In the genomic region with DNA sequence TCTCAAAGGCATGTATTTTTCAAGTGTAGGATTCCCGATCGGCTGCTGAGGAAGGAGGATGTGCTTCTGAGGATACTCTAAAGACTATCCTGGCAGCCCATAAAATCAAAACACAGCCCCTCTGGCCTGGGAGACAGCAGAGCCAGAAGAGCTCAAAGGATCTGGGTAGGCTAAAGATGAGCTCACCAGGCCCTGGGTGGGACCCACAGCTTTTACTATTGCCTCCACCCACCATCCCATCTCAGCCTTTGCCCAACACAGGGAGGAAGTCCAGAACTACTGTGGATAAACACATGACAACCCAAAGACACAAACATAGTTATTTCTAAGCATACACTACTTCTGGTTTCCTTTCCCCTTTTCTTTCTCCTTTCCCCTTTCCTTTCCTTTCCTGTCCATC, we compare ENCODE assay signal across 12 cellular contexts.
A peak's percentile ranks its signal among the peaks of the same experiment; 100 is the strongest.
DNase-seq lines count a peak whose midpoint lies in the region; ATAC-seq, FAIRE-seq and TF ChIP-seq lines count a peak whose summit lies in the region.
"Had no signal": no experiment of that assay in that cellular context is flagged by ENCODE, and none has a peak within 500 bp of the region (broad histone marks: within the 10 kb centered on the region; RNA-seq: fewer than 3 reads in every experiment).

No MANE protein-coding gene starts in this region.

- no peaks in the 10 kb centered on the region for H3K79me2 ChIP-seq in HepG2 (ENCODE audit: insufficient read depth, low read length)

- no peaks in the 10 kb centered on the region for H3K36me3 ChIP-seq in HEK293 (ENCODE audit: control insufficient read depth in 2 of 2, insufficient read depth in 1 of 2, low read length in 2 of 2)
- H3K36me3 ChIP-seq in colonic mucosa = no peaks in the 10 kb centered on the region
- H3K36me3 ChIP-seq in HepG2 (replicated peaks in 1 of 2; ENCODE audit: control insufficient read depth in 1 of 2, insufficient read depth in 2 of 2, low read length in 2 of 2) = no peaks in the 10 kb centered on the region
- H3K36me3 ChIP-seq in spleen = no peaks in the 10 kb centered on the region
- no peaks in the 10 kb centered on the region; the same call in 1 of the 2 replicates for H3K36me3 ChIP-seq in BE2C

- H3K27me3 ChIP-seq in colonic mucosa (no peaks in the 10 kb centered on the region), HepG2 (ENCODE audit: control insufficient read depth in 1 of 2, insufficient read depth in 2 of 2, low read length in 2 of 2) (no peaks in the 10 kb centered on the region), spleen (replicated peaks in 1 of 7) (no peaks in the 10 kb centered on the region), BE2C (no peaks in the 10 kb centered on the region)

- H2AFZ ChIP-seq in HepG2 (ENCODE audit: low read length) = no peak overlapping the region

- no peak for FAIRE-seq in HepG2 (lab: Jason Lieb, UNC)

- H3K9ac ChIP-seq in colonic mucosa (ENCODE audit: low read depth in 2 of 2, low read length in 2 of 2) = no peak overlapping the region
- no peak overlapping the region for H3K9ac ChIP-seq in HepG2 (ENCODE audit: insufficient read depth, low read depth, low read length)

- DNase-seq in colonic mucosa (peak; percentile 39), HepG2 (ENCODE audit: low spot score) (no peak), spleen (no peak), EL (no peak), BE2C (no peak), NCI-H2029 treated with DMSO at 0.1 percent for 48 hours (lab: John Stamatoyannopoulos, UW) (no peak)
- DNase-seq: activated T-cell treated with anti-CD3 and anti-CD28 coated beads, Interleukin-2, amount 50 U/mL, for 24 hours; CD4-positive, CD25-positive, alpha-beta regulatory T cell; Kasumi-1; NCI-H748 treated with DMSO at 0.1 percent for 48 hours had no signal

- no peak for TF ChIP-seq EP300 in HepG2 (IDR thresholded peaks at IDR 0.05; ENCODE audit: low read depth in 2 of 2, low read length in 2 of 2)
- no peak for TF ChIP-seq EP300 in HepG2 (CRISPR knock-in tag; IDR thresholded peaks at IDR 0.05; ENCODE audit: borderline replicate concordance)

- WGBS in HepG2 (ENCODE audit: low lambda C conversion rate) = 94% methylated on average over 2 of the region's 2 CpGs
- 52 to 78% (median 68%) methylated on average over 2 of the region's 2 CpGs for WGBS in spleen, 5 donors

- TF ChIP-seq CTCF in HEK293 (tag by site-specific recombination; IDR thresholded peaks at IDR 0.05) (no peak), colonic mucosa (IDR thresholded peaks at IDR 0.05) (no peak), HepG2 (CRISPR knock-in tag; IDR thresholded peaks at IDR 0.05) (no peak), spleen (IDR thresholded peaks at IDR 0.05 in 8 of 11, conservative IDR thresholded peaks at IDR 0.05 in 3 of 11) (no peak), BE2C (IDR thresholded peaks at IDR 0.05; ENCODE audit: low read depth, low read length) (no peak)

- intact Hi-C loops in colonic mucosa (cut with DNase I) (no loop called here), HepG2 (cut with micrococcal nuclease; ENCODE audit: unreplicated experiment) (no loop called here), spleen (cut with DNase I; ENCODE audit: low total_unique reads) (no loop called here)

- BruUV-seq in HepG2 (replicated peaks; lab: Mats Ljungman, UMichigan) = no TSS peak

- in situ Hi-C loops in HepG2 (cut with HindIII; ENCODE audit: extremely low pct_ligation_motif_present, low pct_unique_long_range_greater_than_20kb) = no loop called here

- H3K27ac ChIP-seq in HEK293 (ENCODE audit: extremely low read depth, low read depth, low read length) (no peak overlapping the region), colonic mucosa (peak overlapping the region; percentile 61), HepG2 (ENCODE audit: extremely low read length, insufficient read depth, low read length) (no peak overlapping the region), spleen (peak overlapping the region; percentile 51 to 88 (median 78))

- TF ChIP-seq POLR2A in HepG2 (IDR thresholded peaks at IDR 0.05; ENCODE audit: insufficient read depth in 1 of 2, low read depth in 2 of 2, low read length in 2 of 2) (no peak), spleen (IDR thresholded peaks at IDR 0.05) (no peak)

- ATAC-seq in HepG2 (no peak), HG03108 (IDR thresholded peaks at IDR 0.05; ENCODE audit: unreplicated experiment) (no peak)

- peaks cover 15% of the 10 kb centered on the region for H3K4me1 ChIP-seq in HEK293 (ENCODE audit: control insufficient read depth, insufficient read depth, low read length)
- H3K4me1 ChIP-seq in colonic mucosa = no peaks in the 10 kb centered on the region
- peaks cover 54% of the 10 kb centered on the region for H3K4me1 ChIP-seq in HepG2 (ENCODE audit: insufficient read depth, low read length)
- peaks cover 0 to 64% (median 39%) of the 10 kb centered on the region in 6 donors for H3K4me1 ChIP-seq in spleen
- no peaks in the 10 kb centered on the region for H3K4me1 ChIP-seq in BE2C

- H3K4me3 ChIP-seq in HEK293 (ENCODE audit: low read depth, low read length) = no peak overlapping the region
- H3K4me3 ChIP-seq in colonic mucosa = no peak overlapping the region
- no peak overlapping the region for H3K4me3 ChIP-seq in HepG2 (replicated peaks in 1 of 3; ENCODE audit: insufficient read depth in 1 of 3, low read depth in 2 of 3, low read length in 3 of 3)
- no peak overlapping the region for H3K4me3 ChIP-seq in spleen
- H3K4me3 ChIP-seq in BE2C (ENCODE audit: low read depth, low read length) = no peak overlapping the region

- H4K20me1 ChIP-seq in HepG2 (ENCODE audit: insufficient read depth, low read length) = no peaks in the 10 kb centered on the region

- CTCF ChIA-PET in HEK293 (lab: Yijun Ruan, JAX) (no interaction called here), HepG2 (lab: Yijun Ruan, JAX; ENCODE audit: low intra/inter-chr PET ratio, low total read pairs) (no interaction called here)

- H3K4me2 ChIP-seq in HepG2 (ENCODE audit: low read depth, low read length) = no peak overlapping the region

- no peak for TF ChIP-seq RAD21 in HepG2 (CRISPR knock-in tag; IDR thresholded peaks at IDR 0.05)

- POLR2A ChIA-PET in HEK293 (lab: Yijun Ruan, JAX) = interaction anchor here (0.5 kb wide), 2 partner anchors 16 to 184 kb away, joined by 4 to 5 read pairs; no protein-coding TSS in a partner anchor
- POLR2A ChIA-PET in HepG2 (lab: Yijun Ruan, JAX) = no interaction called here

- no peaks in the 10 kb centered on the region for H3K9me3 ChIP-seq in HEK293 (ENCODE audit: control insufficient read depth, insufficient read depth, low read depth, low read length)
- no peaks in the 10 kb centered on the region for H3K9me3 ChIP-seq in colonic mucosa
- no peaks in the 10 kb centered on the region for H3K9me3 ChIP-seq in HepG2 (ENCODE audit: low read length)
- no peaks in the 10 kb centered on the region for H3K9me3 ChIP-seq in spleen
- H3K9me3 ChIP-seq in BE2C = no peaks in the 10 kb centered on the region

TF ChIP-seq in HEK293, 187 proteins besides CTCF, POLR2A, EP300 and RAD21 (continues in another document):
- TF ChIP-seq MYNN (tag by site-specific recombination; IDR thresholded peaks at IDR 0.05; ENCODE audit: borderline replicate concordance) (no peak), GLIS2 (tag by site-specific recombination; IDR thresholded peaks at IDR 0.05) (no peak), ZFP69B (tag by site-specific recombination; IDR thresholded peaks at IDR 0.05) (peak; percentile 96), ZNF837 (tag by site-specific recombination; IDR thresholded peaks at IDR 0.05) (no peak), KLF1 (tag by site-specific recombination; IDR thresholded peaks at IDR 0.05) (peak; percentile 26; the same call in 1 of the 2 replicates)
- TF ChIP-seq, protein P1, sequence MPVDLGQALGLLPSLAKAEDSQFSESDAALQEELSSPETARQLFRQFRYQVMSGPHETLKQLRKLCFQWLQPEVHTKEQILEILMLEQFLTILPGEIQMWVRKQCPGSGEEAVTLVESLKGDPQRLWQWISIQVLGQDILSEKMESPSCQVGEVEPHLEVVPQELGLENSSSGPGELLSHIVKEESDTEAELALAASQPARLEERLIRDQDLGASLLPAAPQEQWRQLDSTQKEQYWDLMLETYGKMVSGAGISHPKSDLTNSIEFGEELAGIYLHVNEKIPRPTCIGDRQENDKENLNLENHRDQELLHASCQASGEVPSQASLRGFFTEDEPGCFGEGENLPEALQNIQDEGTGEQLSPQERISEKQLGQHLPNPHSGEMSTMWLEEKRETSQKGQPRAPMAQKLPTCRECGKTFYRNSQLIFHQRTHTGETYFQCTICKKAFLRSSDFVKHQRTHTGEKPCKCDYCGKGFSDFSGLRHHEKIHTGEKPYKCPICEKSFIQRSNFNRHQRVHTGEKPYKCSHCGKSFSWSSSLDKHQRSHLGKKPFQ (tag by site-specific recombination; IDR thresholded peaks at IDR 0.05) = no peak

TF ChIP-seq in HepG2, 621 proteins besides CTCF, POLR2A, EP300 and RAD21:
- peak; percentile 77 for TF ChIP-seq PCBP2 (optimal IDR thresholded peaks at IDR 0.05; ENCODE audit: low read depth, low read length, poor library complexity, severe bottlenecking)
- TF ChIP-seq ZNF510 (CRISPR knock-in tag; IDR thresholded peaks at IDR 0.05; ENCODE audit: low read depth) = no peak

Comparison
In these comparisons a context has a peak if more than half of its experiments do, and no peak if none do; other contexts are left out.
1. H3K27ac ChIP-seq: peak in colonic mucosa (single experiment) and spleen (8 of 8); none in HEK293 (single experiment) and HepG2 (single experiment).